In the genomic region with DNA sequence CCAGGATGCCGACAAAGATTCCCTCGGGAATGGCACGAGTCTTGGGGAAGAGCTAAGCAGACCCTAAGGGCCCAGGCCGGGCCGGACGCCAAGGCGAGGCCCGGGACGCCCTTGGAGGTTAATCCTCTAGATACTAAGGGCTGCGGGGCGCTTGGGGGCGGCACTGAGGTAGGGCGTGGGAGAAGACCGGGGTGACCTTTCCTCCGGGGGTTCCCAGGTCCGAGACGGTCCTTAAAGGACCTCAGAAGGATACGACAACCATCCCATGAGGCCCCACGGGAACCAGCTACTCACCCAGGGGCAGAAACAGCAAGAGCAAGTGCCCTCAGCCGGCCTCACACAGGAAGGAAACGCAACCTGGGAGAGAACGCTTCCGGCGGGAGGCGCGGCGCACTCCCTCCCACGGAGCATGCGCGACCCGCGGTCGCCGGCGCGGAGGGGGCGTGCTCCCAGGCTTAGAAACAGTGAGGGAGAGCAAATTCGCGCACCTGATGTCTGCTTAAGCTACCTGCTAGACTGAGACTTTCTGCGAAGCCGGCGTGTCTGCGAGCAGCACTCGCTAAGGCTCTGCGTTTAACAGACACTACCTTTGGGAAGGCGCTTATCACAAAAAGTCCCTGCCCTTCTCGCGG, we compare ENCODE assay signal across 8 cellular contexts. TPM values are rescaled to one million over a fixed set of nuclear protein-coding genes. Genes with fewer than 3 reads are reported as not detected.
A peak's percentile ranks its signal among the peaks of the same experiment; 100 is the strongest.
DNase-seq lines count a peak whose midpoint lies in the region; ATAC-seq and TF ChIP-seq lines count a peak whose summit lies in the region.

Gene ATAD1 (minus strand): TSS at position 354 of the 632 bp plus-strand sequence. CDS start 3,627 bp downstream, outside the sequence.

- H3K36me3 Mint-ChIP-seq in activated T-helper 1 cell treated with anti-CD3 and anti-CD28 coated beads, Interleukin-12 subunit alpha, Interleukin-12 subunit beta, Interleukin-2, Interleukin-4 antibody, amounts not matched to agents 30 ng/mL and 10 ng/mL and 1 ng/mL, durations not matched to agents 14 hours and 24 hours and 36 hours (ENCODE audit: low read depth), result peaks cover 10% of the 10 kb centered on the region
- peaks cover 0 to 11% (median 3%) of the 10 kb centered on the region in 3 donors for H3K36me3 Mint-ChIP-seq in naive thymus-derived CD8-positive, alpha-beta T cell

- H3K4me1 ChIP-seq in Panc1 (ENCODE audit: control insufficient read depth, insufficient read depth, low read length) (peaks cover 17% of the 10 kb centered on the region), fibroblast of lung (ENCODE audit: control insufficient read depth, extremely low read depth, insufficient read depth, low read length) (peaks cover 6% of the 10 kb centered on the region)

- H3K27ac ChIP-seq in Panc1 (ENCODE audit: low read length), result peak within 1 kb of the TSS; percentile 99
- peak within 1 kb of the TSS; percentile 80 for H3K27ac ChIP-seq in fibroblast of lung (ENCODE audit: insufficient read depth, low read length)

- POLR2A ChIA-PET in Panc1 (lab: Charles Lee), result no interaction called here
- POLR2A ChIA-PET in naive thymus-derived CD8-positive, alpha-beta T cell (lab: Charles Lee), result interaction anchor here (0.6 to 4.5 kb wide), 17 partner anchors 9 to 1239 kb away, joined by 3 to 87 read pairs (median 3); partner anchors contain the start of genes KLLN, MINPP1, PTEN and RNLS

- CTCF ChIA-PET in Panc1 (lab: Charles Lee), result interaction anchor here (0.6 to 1.0 kb wide), 2 partner anchors 285 to 572 kb away, joined by 3 to 7 read pairs; no protein-coding TSS in a partner anchor

- H3K4me3 ChIP-seq in Panc1 (ENCODE audit: low read depth in 2 of 2, low read length in 2 of 2), result peak within 1 kb of the TSS; percentile 89 to 96
- H3K4me3 ChIP-seq in fibroblast of lung (replicated peaks in 1 of 4; ENCODE audit: control extremely low read depth in 1 of 4, insufficient read depth in 1 of 4, low read depth in 3 of 4, low read length in 4 of 4), result peak within 1 kb of the TSS; percentile 82 to 97 (median 90)

- H3K79me2 ChIP-seq in fibroblast of lung (ENCODE audit: control insufficient read depth, insufficient read depth, low read length), result peaks cover 38% of the 10 kb centered on the region

- intact Hi-C loops in Panc1 (cut with micrococcal nuclease; ENCODE audit: unreplicated experiment), result no loop called here
- intact Hi-C loops in activated T-helper 1 cell treated with anti-CD3 and anti-CD28 coated beads, Interleukin-12 subunit alpha, Interleukin-12 subunit beta, Interleukin-2, Interleukin-4 antibody, amounts not matched to agents 30 ng/mL and 10 ng/mL and 1 ng/mL, durations not matched to agents 14 hours and 24 hours and 36 hours (cut with micrococcal nuclease), result loop anchor here (1.0 kb wide), 3 partner anchors 44 to 735 kb away; partner anchors contain the start of gene MINPP1

- peak within 1 kb of the TSS; percentile 98 for H3K27ac Mint-ChIP-seq in activated T-helper 1 cell treated with anti-CD3 and anti-CD28 coated beads, Interleukin-12 subunit alpha, Interleukin-12 subunit beta, Interleukin-2, Interleukin-4 antibody, amounts not matched to agents 30 ng/mL and 10 ng/mL and 1 ng/mL, durations not matched to agents 14 hours and 24 hours and 36 hours
- H3K27ac Mint-ChIP-seq in naive thymus-derived CD8-positive, alpha-beta T cell, result peak within 1 kb of the TSS; percentile 96 to 99 (median 98)

- no peaks in the 10 kb centered on the region for H3K9me3 ChIP-seq in Panc1 (ENCODE audit: control insufficient read depth, insufficient read depth, low read depth, low read length)
- no peaks in the 10 kb centered on the region for H3K9me3 ChIP-seq in fibroblast of lung (ENCODE audit: control insufficient read depth, insufficient read depth, low read depth, low read length)

- H3K27me3 Mint-ChIP-seq in activated T-helper 1 cell treated with anti-CD3 and anti-CD28 coated beads, Interleukin-12 subunit alpha, Interleukin-12 subunit beta, Interleukin-2, Interleukin-4 antibody, amounts not matched to agents 30 ng/mL and 10 ng/mL and 1 ng/mL, durations not matched to agents 14 hours and 24 hours and 36 hours (ENCODE audit: insufficient read depth), result peaks cover 4% of the 10 kb centered on the region
- no peaks in the 10 kb centered on the region for H3K27me3 Mint-ChIP-seq in naive thymus-derived CD8-positive, alpha-beta T cell

- H3K27me3 ChIP-seq in Panc1 (ENCODE audit: control insufficient read depth, insufficient read depth, low read length) (no peaks in the 10 kb centered on the region), fibroblast of lung (ENCODE audit: control insufficient read depth, insufficient read depth, low read length) (no peaks in the 10 kb centered on the region)

- peak within 1 kb of the TSS; percentile 93 for H3K4me3 Mint-ChIP-seq in activated T-helper 1 cell treated with anti-CD3 and anti-CD28 coated beads, Interleukin-12 subunit alpha, Interleukin-12 subunit beta, Interleukin-2, Interleukin-4 antibody, amounts not matched to agents 30 ng/mL and 10 ng/mL and 1 ng/mL, durations not matched to agents 14 hours and 24 hours and 36 hours
- H3K4me3 Mint-ChIP-seq in naive thymus-derived CD8-positive, alpha-beta T cell, result peak within 1 kb of the TSS; percentile 87 to 99 (median 96)

- peaks cover 19% of the 10 kb centered on the region for H3K36me3 ChIP-seq in Panc1 (ENCODE audit: control insufficient read depth, insufficient read depth, low read length)
- H3K36me3 ChIP-seq in fibroblast of lung (ENCODE audit: control insufficient read depth, insufficient read depth, low read length), result peaks cover 4% of the 10 kb centered on the region

- in situ Hi-C loops in KBM-7 (cut with MboI; ENCODE audit: low pct_unique_long_range_greater_than_20kb, low sequenced_read_pairs) (no loop called here), Panc1 (cut with HindIII; ENCODE audit: low pct_unique_long_range_greater_than_20kb, low sequenced_read_pairs) (no loop called here)

- H2AFZ ChIP-seq in fibroblast of lung (ENCODE audit: low read length), result peak within 1 kb of the TSS; percentile 99

- peak within 1 kb of the TSS; percentile 80 for H3K9ac ChIP-seq in fibroblast of lung (ENCODE audit: insufficient read depth, low read length)

- TF ChIP-seq CTCF in Panc1 (IDR thresholded peaks at IDR 0.05) (peak; percentile 48), fibroblast of lung (conservative IDR thresholded peaks at IDR 0.05 in 1 of 2, IDR thresholded peaks at IDR 0.05 in 1 of 2; ENCODE audit: low read depth in 1 of 2, low read length in 2 of 2) (peak; percentile 36 to 43)

- ATAC-seq in GM21619 (IDR thresholded peaks at IDR 0.05; ENCODE audit: unreplicated experiment) (peak; percentile 70), Panc1 (peak; percentile 98)
- peak; percentile 85 to 86 for ATAC-seq in naive thymus-derived CD8-positive, alpha-beta T cell

- H3K9me3 Mint-ChIP-seq in activated T-helper 1 cell treated with anti-CD3 and anti-CD28 coated beads, Interleukin-12 subunit alpha, Interleukin-12 subunit beta, Interleukin-2, Interleukin-4 antibody, amounts not matched to agents 30 ng/mL and 10 ng/mL and 1 ng/mL, durations not matched to agents 14 hours and 24 hours and 36 hours, result no peaks in the 10 kb centered on the region
- no peaks in the 10 kb centered on the region for H3K9me3 Mint-ChIP-seq in naive thymus-derived CD8-positive, alpha-beta T cell

- peak within 1 kb of the TSS; percentile 99 for H3K4me2 ChIP-seq in fibroblast of lung (ENCODE audit: extremely low read depth, insufficient read depth, low read length)

- H3K4me1 Mint-ChIP-seq in activated T-helper 1 cell treated with anti-CD3 and anti-CD28 coated beads, Interleukin-12 subunit alpha, Interleukin-12 subunit beta, Interleukin-2, Interleukin-4 antibody, amounts not matched to agents 30 ng/mL and 10 ng/mL and 1 ng/mL, durations not matched to agents 14 hours and 24 hours and 36 hours (ENCODE audit: low read depth), result peaks cover 40% of the 10 kb centered on the region
- H3K4me1 Mint-ChIP-seq in naive thymus-derived CD8-positive, alpha-beta T cell, result peaks cover 16 to 40% (median 33%) of the 10 kb centered on the region in 4 donors

- H4K20me1 ChIP-seq in fibroblast of lung (ENCODE audit: control insufficient read depth, extremely low read depth, insufficient read depth, low read length), result no peaks in the 10 kb centered on the region

- peak; percentile 94 for DNase-seq in DMS53 treated with DMSO at 0.1 percent for 48 hours (lab: John Stamatoyannopoulos, UW; ENCODE audit: unreplicated experiment)
- DNase-seq in KBM-7, result peak; percentile 96
- peak; percentile 76 for DNase-seq in Panc1 (ENCODE audit: low read depth, low spot score)
- DNase-seq in activated T-helper 1 cell treated with anti-CD3 and anti-CD28 coated beads, Interleukin-12 subunit alpha, Interleukin-12 subunit beta, Interleukin-2, Interleukin-4 antibody, amounts not matched to agents 30 ng/mL and 10 ng/mL and 1 ng/mL, durations not matched to agents 14 hours and 24 hours and 36 hours (ENCODE audit: low spot score), result peak; percentile 88
- peak; percentile 79 to 82 for DNase-seq in fibroblast of lung (ENCODE audit: low read depth in 2 of 2)
- peak; percentile 82 to 93 (median 88) for DNase-seq in naive thymus-derived CD8-positive, alpha-beta T cell
- DNase-seq in stimulated activated naive CD4-positive, alpha-beta T cell treated with Interleukin-2 at 50 U/mL for 16 hours (lab: John Stamatoyannopoulos, UW), result peak; percentile 83

- no TSS peak for BruUV-seq in Panc1 (replicated peaks; lab: Mats Ljungman, UMichigan)

RNA-seq across cellular contexts. Expression of gene ATAD1, which starts in this region (rescaled TPM):
- 62.0 TPM for total RNA-seq in Panc1 (2021; ENCODE audit: unreplicated experiment)
- 21.1 TPM for polyA plus RNA-seq in Panc1 (2012; ENCODE audit: insufficient read length)
- 50.1 and 53.0 TPM in 2 replicates for total RNA-seq in activated T-helper 1 cell treated with anti-CD3 and anti-CD28 coated beads, Interleukin-12 subunit alpha, Interleukin-12 subunit beta, Interleukin-2, Interleukin-4 antibody, amounts not matched to agents 30 ng/mL and 10 ng/mL and 1 ng/mL, durations not matched to agents 14 hours and 24 hours and 36 hours
- total RNA-seq in fibroblast of lung, result 32.1 and 34.7 TPM in 2 replicates
- polyA plus RNA-seq in fibroblast of lung, result 34.9 and 49.0 TPM in 2 replicates
- polyA plus RNA-seq in fibroblast of lung (2012), result 19.3 and 30.4 TPM in 2 replicates
- polyA minus RNA-seq in fibroblast of lung (ENCODE audit: low replicate concordance), result 2.4 and 5.6 TPM in 2 replicates
- total RNA-seq in naive thymus-derived CD8-positive, alpha-beta T cell, result 10 to 100 TPM; 53.3 to 59.7 TPM
- polyA plus RNA-seq in naive thymus-derived CD8-positive, alpha-beta T cell, result 10 to 100 TPM; 32.4 to 39.0 (median 35.9) TPM

Comparison
In these comparisons a context has a peak if more than half of its experiments do, and no peak if none do; other contexts are left out.
1. Peak in every context shown above with its lines: DNase-seq, ATAC-seq, H3K4me3 ChIP-seq and H3K27ac ChIP-seq.